ENCODE assay signal across 9 cellular contexts in genomic region chr18:34511879-34512278, GRCh38.
"Had no signal": no experiment of that assay in that cellular context is flagged by ENCODE, and none has a peak within 500 bp of the region (broad histone marks: within the 10 kb centered on the region; RNA-seq: fewer than 3 reads in every experiment).

No MANE protein-coding gene starts in this region.

- H3K4me1 ChIP-seq: HAP-1 had no signal

- DNase-seq: GM23248, GOT3, H7, HFFc6, IMR-90 had no signal

- H3K27ac ChIP-seq: GM23248 had no signal

- H3K4me3 ChIP-seq: GM23248, HAP-1, K562 had no signal

- H3K36me3 ChIP-seq: HAP-1 had no signal

- FAIRE-seq: HTR-8/SVneo, K562 had no signal

- ATAC-seq: HCT116, K562 had no signal

- H3K9me3 ChIP-seq: HAP-1 had no signal
